In the genomic region with DNA sequence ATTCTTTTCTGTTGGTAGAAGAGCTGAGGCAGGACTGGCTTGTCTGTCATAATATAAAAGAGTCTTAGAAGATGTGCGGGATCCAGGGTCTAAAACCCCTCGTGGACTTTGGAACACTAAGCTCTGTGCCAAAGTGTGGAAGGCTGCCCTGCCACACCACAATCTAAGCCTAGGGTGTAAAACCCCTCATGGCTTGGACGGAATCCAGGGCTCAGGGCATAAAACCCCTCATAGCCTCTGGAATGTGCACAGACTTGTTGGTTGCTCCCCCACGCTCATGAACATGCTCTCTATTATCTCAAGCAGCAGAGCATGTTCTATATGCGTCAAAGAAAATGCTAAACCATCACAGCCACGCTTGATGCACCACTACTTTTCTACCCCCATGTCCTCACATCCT, we compare ENCODE assay signal across 26 cellular contexts.
"Had no signal": no experiment of that assay in that cellular context is flagged by ENCODE, and none has a peak within 500 bp of the region (broad histone marks: within the 10 kb centered on the region; RNA-seq: fewer than 3 reads in every experiment).

No MANE protein-coding gene starts in this region.

- H3K4me1 ChIP-seq: heart right ventricle, left lung, lower lobe of right lung, parathyroid adenoma, psoas muscle, right atrium auricular region, right lobe of liver, stomach, testis, thyroid gland, upper lobe of right lung had no signal

- H3K27ac ChIP-seq: heart right ventricle, hepatocyte, left lung, lower lobe of right lung, parathyroid adenoma, psoas muscle, right atrium auricular region, right lobe of liver, stomach, testis, thyroid gland, upper lobe of right lung had no signal

- DNase-seq: heart right ventricle; islet precursor cell; left lung; lower lobe of right lung; mammary epithelial cell; mesenchymal stem cell; naive thymus-derived CD8-positive, alpha-beta T cell; nucleus accumbens; psoas muscle; right lobe of liver; stimulated activated CD4-positive, alpha-beta T cell treated with anti-CD3 and anti-CD28 coated beads, Interleukin-1b, Interleukin-23, amount 100 ng/mL, for 48 hours; stimulated activated CD4-positive, alpha-beta T cell treated with anti-CD3 and anti-CD28 coated beads, Interleukin-2, amount 100 ng/mL, for 48 hours; stimulated activated CD4-positive, alpha-beta T cell treated with anti-CD3 and anti-CD28 coated beads, Interleukin-4, amount 100 ng/mL, for 4 hours; stimulated activated CD8-positive, alpha-beta memory T cell treated with anti-CD3 and anti-CD28 coated beads, Interleukin-4, amount 100 ng/mL, for 48 hours; stimulated activated naive CD4-positive, alpha-beta T cell treated with Interleukin-2 at 50 U/mL for 16 hours; stomach; testis; thyroid gland; trophoblast cell; upper lobe of right lung had no signal

- FAIRE-seq: urothelium cell line had no signal

- H3K4me3 ChIP-seq: heart right ventricle, hepatocyte, left lung, lower lobe of right lung, psoas muscle, right atrium auricular region, right lobe of liver, smooth muscle cell, stomach, testis, thyroid gland, upper lobe of right lung had no signal

- H3K27me3 ChIP-seq: heart right ventricle, hepatocyte, left lung, right atrium auricular region, right lobe of liver, stomach, testis, thyroid gland, upper lobe of right lung had no signal

- ATAC-seq: heart right ventricle; left lung; lower lobe of right lung; naive thymus-derived CD8-positive, alpha-beta T cell; psoas muscle; right lobe of liver; stimulated activated memory B cell treated with anti-CD40 and anti-IgM and Interleukin-4, amounts not matched to agents 10 μg/mL and 1 μg/mL and 100 μg/mL, for 72 hours; upper lobe of right lung had no signal

- H3K36me3 ChIP-seq: heart right ventricle, left lung, lower lobe of right lung, right atrium auricular region, right lobe of liver, stomach, thyroid gland, upper lobe of right lung had no signal

- H3K9me3 ChIP-seq: heart right ventricle, lower lobe of right lung, psoas muscle, right atrium auricular region, right lobe of liver, stomach, testis, thyroid gland, upper lobe of right lung had no signal
